Comparison of ENCODE assay signal across 8 cellular contexts in genomic region chr9:120935383-120935857, GRCh38. TPM values are rescaled to one million over a fixed set of nuclear protein-coding genes. Genes with fewer than 3 reads are reported as not detected.
DNase-seq lines count a peak whose midpoint lies in the region; ATAC-seq and TF ChIP-seq lines count a peak whose summit lies in the region.

No MANE protein-coding gene starts in this region.

- intact Hi-C loops in activated naive CD4-positive, alpha-beta T cell treated with anti-CD3 and anti-CD28 coated beads for 36 hours (cut with micrococcal nuclease): loop anchor here (5.0 kb wide), 1 partner anchor 318 kb away; no protein-coding TSS in a partner anchor

- no peak for ATAC-seq in natural killer cell treated with Interleukin-12 subunit alpha and Interleukin-12 subunit beta and Interleukin-15 and Interleukin-18, amount 100 ng/mL, for 72 hours

- H3K36me3 Mint-ChIP-seq in activated naive CD4-positive, alpha-beta T cell treated with anti-CD3 and anti-CD28 coated beads for 36 hours (ENCODE audit: low read depth): peaks cover 1% of the 10 kb centered on the region
- no peaks in the 10 kb centered on the region for H3K36me3 Mint-ChIP-seq in activated CD4-positive, alpha-beta memory T cell treated with anti-CD3 and anti-CD28 coated beads, Interleukin-2, amount 10 ng/mL, durations not matched to agents 7 days and 5 days (ENCODE audit: low read depth)
- no peaks in the 10 kb centered on the region for H3K36me3 Mint-ChIP-seq in natural killer cell treated with Interleukin-12 subunit alpha and Interleukin-12 subunit beta and Interleukin-15 and Interleukin-18, amount 100 ng/mL, for 72 hours

- peaks cover 68% of the 10 kb centered on the region for H3K4me1 Mint-ChIP-seq in activated naive CD4-positive, alpha-beta T cell treated with anti-CD3 and anti-CD28 coated beads for 36 hours (ENCODE audit: low read depth)
- H3K4me1 Mint-ChIP-seq in activated CD4-positive, alpha-beta memory T cell treated with anti-CD3 and anti-CD28 coated beads, Interleukin-2, amount 10 ng/mL, durations not matched to agents 7 days and 5 days: peaks cover 65% of the 10 kb centered on the region
- H3K4me1 Mint-ChIP-seq in natural killer cell treated with Interleukin-12 subunit alpha and Interleukin-12 subunit beta and Interleukin-15 and Interleukin-18, amount 100 ng/mL, for 72 hours (ENCODE audit: low read depth in 2 of 2): peaks cover 58 to 59% of the 10 kb centered on the region in 2 donors

- no peaks in the 10 kb centered on the region for H3K9me3 Mint-ChIP-seq in activated naive CD4-positive, alpha-beta T cell treated with anti-CD3 and anti-CD28 coated beads for 36 hours
- H3K9me3 Mint-ChIP-seq in activated CD4-positive, alpha-beta memory T cell treated with anti-CD3 and anti-CD28 coated beads, Interleukin-2, amount 10 ng/mL, durations not matched to agents 7 days and 5 days: no peaks in the 10 kb centered on the region
- no peaks in the 10 kb centered on the region for H3K9me3 Mint-ChIP-seq in natural killer cell treated with Interleukin-12 subunit alpha and Interleukin-12 subunit beta and Interleukin-15 and Interleukin-18, amount 100 ng/mL, for 72 hours

- peak overlapping the region; percentile 49 for H3K4me3 Mint-ChIP-seq in activated naive CD4-positive, alpha-beta T cell treated with anti-CD3 and anti-CD28 coated beads for 36 hours
- peak overlapping the region; percentile 51 for H3K4me3 Mint-ChIP-seq in activated CD4-positive, alpha-beta memory T cell treated with anti-CD3 and anti-CD28 coated beads, Interleukin-2, amount 10 ng/mL, durations not matched to agents 7 days and 5 days
- H3K4me3 Mint-ChIP-seq in natural killer cell treated with Interleukin-12 subunit alpha and Interleukin-12 subunit beta and Interleukin-15 and Interleukin-18, amount 100 ng/mL, for 72 hours: peak overlapping the region; percentile 78

- POLR2A ChIA-PET in activated CD4-positive, alpha-beta memory T cell treated with anti-CD3 and anti-CD28 coated beads, Interleukin-2, amount 10 ng/mL, durations not matched to agents 7 days and 5 days (lab: Charles Lee): interaction anchor here (0.8 to 26.0 kb wide), 7 partner anchors 10 to 142 kb away, joined by 3 to 1205 read pairs (median 57); partner anchors contain the start of genes FBXW2, PHF19, PSMD5 and TRAF1
- POLR2A ChIA-PET in HEK293T (lab: Yijun Ruan, JAX): no interaction called here

- no peak for TF ChIP-seq CTCF in fibroblast of mammary gland (conservative IDR thresholded peaks at IDR 0.05; ENCODE audit: control insufficient read depth, insufficient read depth, low read depth, low read length)
- no peak for TF ChIP-seq CTCF in GM20000 (IDR thresholded peaks at IDR 0.05; ENCODE audit: extremely low read depth, missing control alignments)

- H3K4me3 ChIP-seq in fibroblast of mammary gland (ENCODE audit: control insufficient read depth, low read depth, low read length): no peak overlapping the region

- DNase-seq in activated naive CD4-positive, alpha-beta T cell treated with anti-CD3 and anti-CD28 coated beads for 36 hours: peak; percentile 37
- DNase-seq in activated naive CD4-positive, alpha-beta T cell (lab: John Stamatoyannopoulos, UW): no peak
- DNase-seq in NCI-H2107 treated with DMSO at 0.1 percent for 48 hours (lab: John Stamatoyannopoulos, UW; ENCODE audit: unreplicated experiment): peak; percentile 75
- no peak for DNase-seq in activated CD4-positive, alpha-beta memory T cell treated with anti-CD3 and anti-CD28 coated beads, Interleukin-2, amount 10 ng/mL, durations not matched to agents 7 days and 5 days
- peak; percentile 93 for DNase-seq in fibroblast of mammary gland (ENCODE audit: low read depth)
- DNase-seq in natural killer cell treated with Interleukin-12 subunit alpha and Interleukin-12 subunit beta and Interleukin-15 and Interleukin-18, amount 100 ng/mL, for 72 hours (ENCODE audit: low spot score): no peak
- DNase-seq in GM20000 (ENCODE audit: low spot score): no peak
- no peak for DNase-seq in HEK293T (ENCODE audit: extremely low spot score)

- CTCF ChIA-PET in activated naive CD4-positive, alpha-beta T cell treated with anti-CD3 and anti-CD28 coated beads for 36 hours (lab: Charles Lee): interaction anchor here (0.5 to 3.3 kb wide), 10 partner anchors 9 to 180 kb away, joined by 3 to 14 read pairs (median 4); partner anchors contain the start of genes FBXW2 and TRAF1
- CTCF ChIA-PET in activated CD4-positive, alpha-beta memory T cell treated with anti-CD3 and anti-CD28 coated beads, Interleukin-2, amount 10 ng/mL, durations not matched to agents 7 days and 5 days (lab: Charles Lee): interaction anchor here (0.6 to 8.0 kb wide), 16 partner anchors 11 to 180 kb away, joined by 3 to 66 read pairs (median 4); partner anchors contain the start of gene FBXW2
- CTCF ChIA-PET in HEK293T (lab: Yijun Ruan, JAX): interaction anchor here (0.6 to 0.7 kb wide), 3 partner anchors 86 to 158 kb away, joined by 3 read pairs; no protein-coding TSS in a partner anchor

- no peaks in the 10 kb centered on the region for H3K27me3 Mint-ChIP-seq in activated naive CD4-positive, alpha-beta T cell treated with anti-CD3 and anti-CD28 coated beads for 36 hours (ENCODE audit: low read depth)
- H3K27me3 Mint-ChIP-seq in activated CD4-positive, alpha-beta memory T cell treated with anti-CD3 and anti-CD28 coated beads, Interleukin-2, amount 10 ng/mL, durations not matched to agents 7 days and 5 days: peaks cover 2% of the 10 kb centered on the region
- H3K27me3 Mint-ChIP-seq in natural killer cell treated with Interleukin-12 subunit alpha and Interleukin-12 subunit beta and Interleukin-15 and Interleukin-18, amount 100 ng/mL, for 72 hours: no peaks in the 10 kb centered on the region

- peak overlapping the region; percentile 99 for H3K27ac Mint-ChIP-seq in activated naive CD4-positive, alpha-beta T cell treated with anti-CD3 and anti-CD28 coated beads for 36 hours
- peak overlapping the region; percentile 76 for H3K27ac Mint-ChIP-seq in activated CD4-positive, alpha-beta memory T cell treated with anti-CD3 and anti-CD28 coated beads, Interleukin-2, amount 10 ng/mL, durations not matched to agents 7 days and 5 days
- H3K27ac Mint-ChIP-seq in natural killer cell treated with Interleukin-12 subunit alpha and Interleukin-12 subunit beta and Interleukin-15 and Interleukin-18, amount 100 ng/mL, for 72 hours: peak overlapping the region; percentile 79 to 97

TF ChIP-seq in HEK293T, 16 proteins besides CTCF, POLR2A, EP300 and RAD21:
- TF ChIP-seq, protein P1, sequence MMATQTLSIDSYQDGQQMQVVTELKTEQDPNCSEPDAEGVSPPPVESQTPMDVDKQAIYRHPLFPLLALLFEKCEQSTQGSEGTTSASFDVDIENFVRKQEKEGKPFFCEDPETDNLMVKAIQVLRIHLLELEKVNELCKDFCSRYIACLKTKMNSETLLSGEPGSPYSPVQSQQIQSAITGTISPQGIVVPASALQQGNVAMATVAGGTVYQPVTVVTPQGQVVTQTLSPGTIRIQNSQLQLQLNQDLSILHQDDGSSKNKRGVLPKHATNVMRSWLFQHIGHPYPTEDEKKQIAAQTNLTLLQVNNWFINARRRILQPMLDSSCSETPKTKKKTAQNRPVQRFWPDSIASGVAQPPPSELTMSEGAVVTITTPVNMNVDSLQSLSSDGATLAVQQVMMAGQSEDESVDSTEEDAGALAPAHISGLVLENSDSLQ (IDR thresholded peaks at IDR 0.05): no peak
- TF ChIP-seq ARNT (IDR thresholded peaks at IDR 0.05): no peak

RNA-seq across cellular contexts. Expression of gene TRAF1, which starts 8.8 kb away (rescaled TPM):
- total RNA-seq in activated naive CD4-positive, alpha-beta T cell treated with anti-CD3 and anti-CD28 coated beads for 36 hours: 10 to 100 TPM; 80.6 to 85.0 TPM
- total RNA-seq in activated CD4-positive, alpha-beta memory T cell treated with anti-CD3 and anti-CD28 coated beads, Interleukin-2, amount 10 ng/mL, durations not matched to agents 7 days and 5 days: 10 to 100 TPM; 73.6 to 74.3 TPM
- 100 to 1,000 TPM; 145 to 375 TPM for total RNA-seq in natural killer cell treated with Interleukin-12 subunit alpha and Interleukin-12 subunit beta and Interleukin-15 and Interleukin-18, amount 100 ng/mL, for 72 hours

RNA-seq across cellular contexts. Expression of gene PHF19, which starts 58.4 kb away (rescaled TPM):
- 100 to 1,000 TPM; 289 to 295 TPM for total RNA-seq in activated naive CD4-positive, alpha-beta T cell treated with anti-CD3 and anti-CD28 coated beads for 36 hours
- 100 to 1,000 TPM; 229 TPM for total RNA-seq in activated CD4-positive, alpha-beta memory T cell treated with anti-CD3 and anti-CD28 coated beads, Interleukin-2, amount 10 ng/mL, durations not matched to agents 7 days and 5 days
- total RNA-seq in natural killer cell treated with Interleukin-12 subunit alpha and Interleukin-12 subunit beta and Interleukin-15 and Interleukin-18, amount 100 ng/mL, for 72 hours: 100 to 1,000 TPM in 1 of 2 donors, 10 to 100 TPM in 1; 97.4 to 177 TPM

Comparison
In these comparisons a context has a peak if more than half of its experiments do, and no peak if none do; other contexts are left out.
1. DNase-seq: peak in activated naive CD4-positive, alpha-beta T cell treated with anti-CD3 and anti-CD28 coated beads for 36 hours (single experiment), NCI-H2107 treated with DMSO at 0.1 percent for 48 hours (single experiment) and fibroblast of mammary gland (single experiment); none in activated naive CD4-positive, alpha-beta T cell (0 of 4), activated CD4-positive, alpha-beta memory T cell treated with anti-CD3 and anti-CD28 coated beads, Interleukin-2, amount 10 ng/mL, durations not matched to agents 7 days and 5 days (single experiment), natural killer cell treated with Interleukin-12 subunit alpha and Interleukin-12 subunit beta and Interleukin-15 and Interleukin-18, amount 100 ng/mL, for 72 hours (single experiment), GM20000 (single experiment) and HEK293T (single experiment).
2. Peak in every context shown above with its lines, with median percentiles within 50 percentile points of each other: H3K27ac Mint-ChIP-seq and H3K4me3 Mint-ChIP-seq.